Comparison of ENCODE assay signal across 28 cellular contexts in the genomic region with DNA sequence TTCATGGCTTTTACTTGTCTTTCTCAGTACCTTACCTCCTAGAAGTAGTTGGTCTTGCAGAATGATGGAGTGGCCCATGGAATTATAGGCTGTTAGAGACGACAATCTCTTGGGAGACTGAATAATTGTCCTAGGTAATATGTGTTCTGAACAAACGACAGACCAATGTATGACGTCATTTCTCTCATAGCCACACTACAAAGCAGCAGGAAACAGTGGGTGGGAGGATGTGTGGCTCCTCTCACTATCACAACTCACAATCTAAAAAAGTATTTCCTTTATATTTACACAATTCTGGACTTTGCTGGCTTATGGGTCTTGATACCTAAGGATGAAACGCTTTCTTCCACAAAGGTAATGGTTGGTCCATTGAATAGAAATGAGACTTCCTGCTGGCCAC.
"Had no signal": no experiment of that assay in that cellular context is flagged by ENCODE, and none has a peak within 500 bp of the region (broad histone marks: within the 10 kb centered on the region; RNA-seq: fewer than 3 reads in every experiment).

No MANE protein-coding gene starts in this region.

- H3K27me3 ChIP-seq: brain microvascular endothelial cell had no signal

- H3K36me3 ChIP-seq: brain microvascular endothelial cell had no signal

- H3K27ac ChIP-seq: brain microvascular endothelial cell had no signal

- FAIRE-seq: astrocyte, bronchial epithelial cell, endometrium, frontal cortex had no signal

- DNase-seq: activated CD4-positive, alpha-beta memory T cell treated with anti-CD3 and anti-CD28 coated beads for 36 hours; activated CD4-positive, alpha-beta T cell treated with anti-CD3 and anti-CD28 coated beads for 36 hours; activated CD4-positive, alpha-beta T cell treated with anti-CD3 and anti-CD28 coated beads, Interleukin-2, amount 10 ng/mL, durations not matched to agents 24 days and 14 days; activated CD4-positive, CD25-positive, alpha-beta regulatory T cell; activated CD4-positive, CD25-positive, alpha-beta regulatory T cell treated with anti-CD3 and anti-CD28 coated beads, Interleukin-2, amount 50 U/mL, for 72 hours; activated CD8-positive, alpha-beta memory T cell treated with anti-CD3 and anti-CD28 coated beads, Interleukin-2, amount 10 ng/mL, durations not matched to agents 7 days and 5 days; activated CD8-positive, alpha-beta memory T cell treated with anti-CD3 and anti-CD28 coated beads, Interleukin-2, amount 50 U/mL, for 4 hours; activated CD8-positive, alpha-beta T cell treated with anti-CD3 and anti-CD28 coated beads, Interleukin-2, amount 10 ng/mL, durations not matched to agents 7 days and 5 days; activated effector memory CD4-positive, alpha-beta T cell treated with Interleukin-2 at 50 U/mL for 16 hours; activated gamma-delta T cell treated with Interleukin-2 at 50 U/mL for 16 hours; activated naive CD4-positive, alpha-beta T cell treated with anti-CD3 and anti-CD28 coated beads, Interleukin-2, amount 50 U/mL, for 16 hours; activated naive CD4-positive, alpha-beta T cell treated with Interleukin-2 at 50 U/mL for 16 hours; activated T-cell treated with anti-CD3 and anti-CD28 coated beads, Interleukin-2, amount 50 U/mL, for 1 hour; activated T-cell treated with anti-CD3 and anti-CD28 coated beads, Interleukin-2, amount 50 U/mL, for 72 hours; amniotic stem cell; anterior cingulate cortex; brain microvascular endothelial cell; cortex of kidney; dermis blood vessel endothelial cell; effector CD8-positive, alpha-beta T cell; foreskin fibroblast; head of caudate nucleus had no signal

- ATAC-seq: activated CD4-positive, alpha-beta T cell treated with anti-CD3 and anti-CD28 coated beads for 36 hours; activated CD8-positive, alpha-beta memory T cell treated with anti-CD3 and anti-CD28 coated beads, Interleukin-2, amount 10 ng/mL, durations not matched to agents 7 days and 5 days; activated CD8-positive, alpha-beta T cell treated with anti-CD3 and anti-CD28 coated beads, Interleukin-2, amount 10 ng/mL, durations not matched to agents 7 days and 5 days; activated T-cell treated with anti-CD3 and anti-CD28 coated beads, Interleukin-2, amount 50 U/mL, for 72 hours; activated T-helper 17 cell treated with anti-CD3 and anti-CD28 coated beads, Interleukin-2, amount 50 U/mL, for 72 hours; esophagus mucosa had no signal
